ENCODE assay signal across 29 cellular contexts in the genomic region with DNA sequence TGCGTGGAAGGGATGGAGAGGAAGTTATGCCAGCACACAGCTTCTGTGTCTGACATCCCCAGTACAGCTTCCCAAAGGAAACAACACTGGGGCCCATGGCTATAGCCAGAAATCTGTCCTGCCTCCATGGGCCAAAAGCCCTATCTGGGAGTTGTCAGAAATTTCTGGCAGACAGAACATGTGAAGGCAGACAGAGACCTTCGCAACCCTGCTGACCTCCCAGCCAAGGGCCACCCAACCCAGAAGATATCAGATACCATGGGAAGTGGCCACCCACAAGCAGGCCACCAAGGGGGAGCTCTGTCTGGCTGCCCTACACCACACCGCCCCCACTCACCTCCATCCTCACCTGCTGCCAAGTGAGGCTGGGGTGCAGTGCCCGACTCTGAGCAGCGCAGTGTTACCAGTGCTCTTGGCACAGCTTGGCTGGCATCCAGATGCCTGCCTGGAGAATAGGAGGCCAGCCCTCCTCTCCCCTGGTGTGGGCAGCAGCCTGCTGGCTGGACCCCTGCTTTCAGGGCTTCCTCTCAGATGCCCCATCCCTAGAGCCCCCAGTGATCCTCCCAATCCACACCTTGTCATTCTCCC.
"Had no signal": no experiment of that assay in that cellular context is flagged by ENCODE, and none has a peak within 500 bp of the region (broad histone marks: within the 10 kb centered on the region; RNA-seq: fewer than 3 reads in every experiment).

No MANE protein-coding gene starts in this region.

- H3K27ac Mint-ChIP-seq: activated naive CD8-positive, alpha-beta T cell; activated T-helper 2 cell treated with anti-CD3 and anti-CD28 coated beads, Interferon-gamma antibody, Interleukin-2, Interleukin-4, amounts not matched to agents 10 μg/mL and 5 μg/mL and 100 μg/mL, durations not matched to agents 14 hours and 24 hours and 36 hours; T-helper 17 cell had no signal

- H3K27ac ChIP-seq: ascending aorta, brain microvascular endothelial cell, esophagus muscularis mucosa, neutrophil, ovary, prostate gland, spleen, thyroid gland, upper lobe of right lung had no signal

- H3K4me3 Mint-ChIP-seq: activated naive CD8-positive, alpha-beta T cell; activated T-cell treated with anti-CD3 and anti-CD28 coated beads, Interleukin-2, amount 50 U/mL, for 4 hours; naive thymus-derived CD4-positive, alpha-beta T cell; T-helper 17 cell had no signal

- H3K9me3 Mint-ChIP-seq: activated T-cell treated with anti-CD3 and anti-CD28 coated beads, Interleukin-2, amount 50 U/mL, for 4 hours; activated T-helper 2 cell treated with anti-CD3 and anti-CD28 coated beads, Interferon-gamma antibody, Interleukin-2, Interleukin-4, amounts not matched to agents 10 μg/mL and 5 μg/mL and 100 μg/mL, durations not matched to agents 14 hours and 24 hours and 36 hours had no signal

- DNase-seq: activated CD4-positive, alpha-beta T cell treated with anti-CD3 and anti-CD28 coated beads for 4 hours; activated CD4-positive, alpha-beta T cell treated with anti-CD3 and anti-CD28 coated beads, Interleukin-2, amount 50 U/mL, for 48 hours; activated CD4-positive, CD25-positive, alpha-beta regulatory T cell; activated CD8-positive, alpha-beta memory T cell treated with anti-CD3 and anti-CD28 coated beads, Interleukin-2, amount 50 U/mL, for 48 hours; activated naive CD4-positive, alpha-beta T cell; activated T-cell treated with anti-CD3 and anti-CD28 coated beads, Interleukin-2, amount 50 U/mL, for 4 hours; adrenal gland; brain microvascular endothelial cell; central memory CD4-positive, alpha-beta T cell; glutamatergic neuron; hypothalamus; islet precursor cell; left colon; naive thymus-derived CD4-positive, alpha-beta T cell; ovary; spleen; stimulated activated CD4-positive, alpha-beta T cell treated with anti-CD3 and anti-CD28 coated beads, Interleukin-4, amount 100 ng/mL, for 1 hour; stimulated activated naive CD8-positive, alpha-beta T cell treated with anti-CD3 and anti-CD28 coated beads, Interleukin-15, Interleukin-2, amounts not matched to agents 100 U/mL and 50 U/mL, for 24 hours; substantia nigra; T-helper 17 cell; thyroid gland; upper lobe of right lung had no signal

- H3K36me3 ChIP-seq: adrenal gland, ascending aorta, brain microvascular endothelial cell, esophagus muscularis mucosa, neutrophil, ovary, prostate gland, spleen, thyroid gland, upper lobe of right lung had no signal

- H3K9me3 ChIP-seq: adrenal gland, ascending aorta, esophagus muscularis mucosa, neutrophil, ovary, prostate gland, spleen, thyroid gland, upper lobe of right lung had no signal

- H3K36me3 Mint-ChIP-seq: activated naive CD8-positive, alpha-beta T cell; naive thymus-derived CD4-positive, alpha-beta T cell had no signal

- H3K4me3 ChIP-seq: adrenal gland, ascending aorta, esophagus muscularis mucosa, lung, ovary, prostate gland, spleen, thyroid gland, upper lobe of right lung had no signal

- ATAC-seq: activated T-cell treated with anti-CD3 and anti-CD28 coated beads, Interleukin-2, amount 50 U/mL, for 4 hours; left colon; naive thymus-derived CD4-positive, alpha-beta T cell; stimulated activated naive CD8-positive, alpha-beta T cell treated with anti-CD3 and anti-CD28 coated beads, Interleukin-15, Interleukin-2, amounts not matched to agents 100 U/mL and 50 U/mL, for 24 hours; T-helper 17 cell; upper lobe of right lung had no signal

- H3K4me1 ChIP-seq: ascending aorta, prostate gland had no signal

- H3K27me3 ChIP-seq: adrenal gland, ascending aorta, esophagus muscularis mucosa, ovary, thyroid gland, upper lobe of right lung had no signal
